In genomic region chr12:130952106-130952505, GRCh38 we compare ENCODE assay signal across 25 cellular contexts. TPM values are rescaled to one million over a fixed set of nuclear protein-coding genes. Genes with fewer than 3 reads are reported as not detected.
DNase-seq lines count a peak whose midpoint lies in the region; ATAC-seq and TF ChIP-seq lines count a peak whose summit lies in the region.
"Had no signal": no experiment of that assay in that cellular context is flagged by ENCODE, and none has a peak within 500 bp of the region (broad histone marks: within the 10 kb centered on the region; RNA-seq: fewer than 3 reads in every experiment).

No MANE protein-coding gene starts in this region.

- no peaks in the 10 kb centered on the region for H3K27me3 ChIP-seq in left ventricle myocardium inferior (ENCODE audit: low read depth)
- H3K27me3 ChIP-seq in esophagus squamous epithelium = peaks cover 0 to 30% (median 0%) of the 10 kb centered on the region in 4 donors
- no peaks in the 10 kb centered on the region for H3K27me3 ChIP-seq in uterus
- H3K27me3 ChIP-seq in adrenal gland = peaks cover 3% of the 10 kb centered on the region

- H3K4me3 ChIP-seq in left ventricle myocardium inferior = no peak overlapping the region
- no peak overlapping the region for H3K4me3 ChIP-seq in esophagus squamous epithelium
- H3K4me3 ChIP-seq in uterus = no peak overlapping the region
- H3K4me3 ChIP-seq in adrenal gland = no peak overlapping the region
- H3K4me3 ChIP-seq: dorsolateral prefrontal cortex, GM12878, HAP-1, psoas muscle had no signal

- H3K4me1 ChIP-seq in left ventricle myocardium inferior (peaks cover 55% of the 10 kb centered on the region), esophagus squamous epithelium (peaks cover 0 to 7% (median 0%) of the 10 kb centered on the region in 3 donors), uterus (no peaks in the 10 kb centered on the region), adrenal gland (replicated peaks in 1 of 2) (no peaks in the 10 kb centered on the region)
- H3K4me1 ChIP-seq: HAP-1 had no signal

- intact Hi-C loops in left ventricle myocardium inferior (cut with micrococcal nuclease) = no loop called here
- intact Hi-C loops in left ventricle myocardium superior (cut with micrococcal nuclease) = no loop called here
- intact Hi-C loops in esophagus squamous epithelium (cut with DNase I) = no loop called here
- intact Hi-C loops in uterus (cut with DNase I; ENCODE audit: low total_unique reads) = no loop called here
- intact Hi-C loops in adrenal gland (cut with DNase I) = no loop called here

- WGBS in esophagus squamous epithelium, 2 donors = 74 to 79% methylated on average over 3 to 9 of the region's 9 CpGs
- WGBS in adrenal gland, 4 donors = 69 to 80% (median 75%) methylated on average over 9 of the region's 9 CpGs

- TF ChIP-seq POLR2A in esophagus squamous epithelium (IDR thresholded peaks at IDR 0.05) (no peak), uterus (IDR thresholded peaks at IDR 0.05) (peak in 1 of 2 donors; percentile 15), adrenal gland (IDR thresholded peaks at IDR 0.05) (no peak)

- H3K36me3 ChIP-seq in left ventricle myocardium inferior (no peaks in the 10 kb centered on the region), esophagus squamous epithelium (no peaks in the 10 kb centered on the region), uterus (no peaks in the 10 kb centered on the region), adrenal gland (replicated peaks in 1 of 2) (no peaks in the 10 kb centered on the region)
- H3K36me3 ChIP-seq: HAP-1 had no signal

- ATAC-seq in left ventricle myocardium superior (no peak), HG03045 (IDR thresholded peaks at IDR 0.05; ENCODE audit: unreplicated experiment) (no peak)
- ATAC-seq: GM12878; psoas muscle; stimulated activated memory B cell treated with anti-CD40 and anti-IgM and Interleukin-4, amounts not matched to agents 10 μg/mL and 1 μg/mL and 100 μg/mL, for 72 hours; T-cell had no signal

- DNase-seq in left ventricle myocardium inferior (no peak), left ventricle myocardium superior (no peak), esophagus squamous epithelium (lab: John Stamatoyannopoulos, UW) (no peak), mucosa of gallbladder (ENCODE audit: low spot score) (peak; percentile 9), uterus (peak; percentile 62 to 63), adrenal gland (no peak), iPS-NIHi11 (ENCODE audit: low spot score) (no peak)
- DNase-seq: activated CD4-positive, alpha-beta memory T cell treated with anti-CD3 and anti-CD28 coated beads, Interleukin-2, amount 10 ng/mL, durations not matched to agents 7 days and 5 days; activated CD4-positive, CD25-positive, alpha-beta regulatory T cell treated with anti-CD3 and anti-CD28 coated beads, Interleukin-2, amount 50 U/mL, for 72 hours; activated naive CD8-positive, alpha-beta T cell treated with anti-CD3 and anti-CD28 coated beads for 36 hours; cerebellar nuclear complex; DMS79; dorsolateral prefrontal cortex; NCI-H1092 treated with DMSO at 0.1 percent for 48 hours; NCI-H187 treated with DMSO at 0.1 percent for 48 hours; NCI-H345; psoas muscle; SHP77 treated with DMSO at 0.1 percent for 48 hours; T-cell had no signal

- peak overlapping the region; percentile 89 for H3K27ac ChIP-seq in left ventricle myocardium inferior (replicated peaks)
- peak overlapping the region in 3 of 4 donors; percentile 51 to 80 (median 78) for H3K27ac ChIP-seq in esophagus squamous epithelium
- H3K27ac ChIP-seq in uterus = peak overlapping the region; percentile 70 to 77
- no peak overlapping the region for H3K27ac ChIP-seq in adrenal gland
- H3K27ac ChIP-seq: dorsolateral prefrontal cortex, psoas muscle had no signal

- no peaks in the 10 kb centered on the region for H3K9me3 ChIP-seq in left ventricle myocardium inferior (replicated peaks)
- no peaks in the 10 kb centered on the region for H3K9me3 ChIP-seq in esophagus squamous epithelium
- H3K9me3 ChIP-seq in uterus = no peaks in the 10 kb centered on the region
- no peaks in the 10 kb centered on the region for H3K9me3 ChIP-seq in adrenal gland (replicated peaks in 1 of 3)
- H3K9me3 ChIP-seq: HAP-1, psoas muscle had no signal

- TF ChIP-seq CTCF in left ventricle myocardium inferior (IDR thresholded peaks at IDR 0.05; ENCODE audit: borderline replicate concordance) (no peak), esophagus squamous epithelium (IDR thresholded peaks at IDR 0.05) (no peak), uterus (IDR thresholded peaks at IDR 0.05) (no peak), adrenal gland (IDR thresholded peaks at IDR 0.05) (no peak)

RNA-seq across cellular contexts. Expression of gene ADGRD1, which starts 1.6 kb away (rescaled TPM):
- total RNA-seq in left ventricle myocardium inferior (99.5 TPM), left ventricle myocardium superior (83.6 TPM), esophagus squamous epithelium (10 to 100 TPM in 2 of 4 donors, 1 to 10 TPM in 2; 2.2 to 28.2 (median 8.8) TPM), mucosa of gallbladder (96.1 TPM), uterus (10 to 100 TPM; 13.5 to 89.9 (median 33.7) TPM), adrenal gland (1 to 10 TPM in 7 of 8 donors, under 1 TPM in 1; 0.87 to 6.0 (median 1.8) TPM)
- 1 to 10 TPM; 1.4 to 2.8 (median 1.8) TPM for polyA plus RNA-seq in adrenal gland
- total RNA-seq: A673, endothelial cell of umbilical vein had no signal

Comparison
In these comparisons a context has a peak if more than half of its experiments do, and no peak if none do; other contexts are left out.
1. DNase-seq: peak in mucosa of gallbladder (single experiment) and uterus (2 of 2); none in left ventricle myocardium inferior (single experiment), left ventricle myocardium superior (single experiment), esophagus squamous epithelium (single experiment), adrenal gland (0 of 7) and iPS-NIHi11 (single experiment).
2. H3K27ac ChIP-seq: peak in left ventricle myocardium inferior (single experiment), esophagus squamous epithelium (3 of 4) and uterus (2 of 2); none in adrenal gland (0 of 5).